Comparison of ENCODE assay signal across 19 cellular contexts in genomic region chr22:43113516-43114251, GRCh38. TPM values are rescaled to one million over a fixed set of nuclear protein-coding genes. Genes with fewer than 3 reads are reported as not detected.
A peak's percentile ranks its signal among the peaks of the same experiment; 100 is the strongest.
DNase-seq lines count a peak whose midpoint lies in the region; ATAC-seq, FAIRE-seq and TF ChIP-seq lines count a peak whose summit lies in the region.
"Had no signal": no experiment of that assay in that cellular context is flagged by ENCODE, and none has a peak within 500 bp of the region (broad histone marks: within the 10 kb centered on the region; RNA-seq: fewer than 3 reads in every experiment).

No MANE protein-coding gene starts in this region.

- H3K27ac ChIP-seq in HepG2 (ENCODE audit: extremely low read length, insufficient read depth, low read length) = no peak overlapping the region
- H3K27ac ChIP-seq in right lobe of liver = no peak overlapping the region
- H3K27ac ChIP-seq: ascending aorta had no signal

- H3K36me3 ChIP-seq in HepG2 (replicated peaks in 1 of 2; ENCODE audit: control insufficient read depth in 1 of 2, insufficient read depth in 2 of 2, low read length in 2 of 2) (no peaks in the 10 kb centered on the region), right lobe of liver (no peaks in the 10 kb centered on the region)
- H3K36me3 ChIP-seq: ascending aorta had no signal

- no peak overlapping the region for H2AFZ ChIP-seq in HepG2 (ENCODE audit: low read length)

- H3K79me2 ChIP-seq in HepG2 (ENCODE audit: insufficient read depth, low read length) = no peaks in the 10 kb centered on the region

- H3K27me3 Mint-ChIP-seq in glutamatergic neuron (ENCODE audit: unreplicated experiment) = peaks cover 15% of the 10 kb centered on the region

- CTCF ChIA-PET in HepG2 (lab: Yijun Ruan, JAX; ENCODE audit: low intra/inter-chr PET ratio, low total read pairs) = no interaction called here

- TF ChIP-seq EP300 in HepG2 (IDR thresholded peaks at IDR 0.05; ENCODE audit: low read depth in 2 of 2, low read length in 2 of 2) = no peak
- TF ChIP-seq EP300 in HepG2 (CRISPR knock-in tag; IDR thresholded peaks at IDR 0.05; ENCODE audit: borderline replicate concordance) = no peak

- peak overlapping the region; percentile 44 for H3K4me2 ChIP-seq in HepG2 (ENCODE audit: low read depth, low read length)

- H3K27me3 ChIP-seq in HepG2 (ENCODE audit: control insufficient read depth in 1 of 2, insufficient read depth in 2 of 2, low read length in 2 of 2) (peaks cover 5 to 35% of the 10 kb centered on the region in 2 experiments; a peak in 4 of 5 replicates), right lobe of liver (no peaks in the 10 kb centered on the region)

- peak overlapping the region; percentile 94 for H3K27ac Mint-ChIP-seq in glutamatergic neuron (ENCODE audit: unreplicated experiment)
- H3K27ac Mint-ChIP-seq: endodermal cell had no signal

- no peak for TF ChIP-seq CTCF in HepG2 (CRISPR knock-in tag; IDR thresholded peaks at IDR 0.05)
- TF ChIP-seq CTCF in right lobe of liver (IDR thresholded peaks at IDR 0.05) = no peak
- no peak for TF ChIP-seq CTCF in NB4 (IDR thresholded peaks at IDR 0.05; ENCODE audit: low read depth, low read length)
- no peak for TF ChIP-seq CTCF in glutamatergic neuron (IDR thresholded peaks at IDR 0.05; ENCODE audit: partially characterized antibody, unreplicated experiment)

- H4K20me1 ChIP-seq in HepG2 (ENCODE audit: insufficient read depth, low read length) = no peaks in the 10 kb centered on the region

- TF ChIP-seq POLR2A in HepG2 (IDR thresholded peaks at IDR 0.05; ENCODE audit: insufficient read depth in 1 of 2, low read depth in 2 of 2, low read length in 2 of 2) = no peak
- no peak for TF ChIP-seq POLR2A in right lobe of liver (IDR thresholded peaks at IDR 0.05)
- TF ChIP-seq POLR2A in NB4 (IDR thresholded peaks at IDR 0.05; ENCODE audit: extremely low read depth, insufficient read length) = no peak

- no peak for FAIRE-seq in HepG2 (lab: Jason Lieb, UNC)

- TF ChIP-seq RAD21 in HepG2 (CRISPR knock-in tag; IDR thresholded peaks at IDR 0.05) = no peak

- BruUV-seq in HepG2 (replicated peaks; lab: Mats Ljungman, UMichigan) = no TSS peak

- peaks cover 61% of the 10 kb centered on the region for H3K4me1 ChIP-seq in HepG2 (ENCODE audit: insufficient read depth, low read length)
- peaks cover 0 to 26% (median 0%) of the 10 kb centered on the region in 4 donors for H3K4me1 ChIP-seq in right lobe of liver

- peak overlapping the region; percentile 82 for H3K4me3 Mint-ChIP-seq in glutamatergic neuron (ENCODE audit: unreplicated experiment)
- H3K4me3 Mint-ChIP-seq: endodermal cell had no signal

- peaks cover 16% of the 10 kb centered on the region for H3K4me1 Mint-ChIP-seq in glutamatergic neuron (ENCODE audit: low read depth, unreplicated experiment)

- H3K9ac ChIP-seq in HepG2 (ENCODE audit: insufficient read depth, low read depth, low read length) = no peak overlapping the region

- POLR2A ChIA-PET in HepG2 (lab: Yijun Ruan, JAX) = no interaction called here

- no peaks in the 10 kb centered on the region for H3K9me3 ChIP-seq in HepG2 (ENCODE audit: low read length)
- no peaks in the 10 kb centered on the region for H3K9me3 ChIP-seq in right lobe of liver
- H3K9me3 ChIP-seq: ascending aorta had no signal

- ATAC-seq in HepG2 (no peak), right lobe of liver (no peak), HG02571 (IDR thresholded peaks at IDR 0.05; ENCODE audit: unreplicated experiment) (no peak), HG02840 (IDR thresholded peaks at IDR 0.05; ENCODE audit: low FRiP score, unreplicated experiment) (no peak)

- H3K4me3 ChIP-seq in HepG2 (replicated peaks in 1 of 3; ENCODE audit: insufficient read depth in 1 of 3, low read depth in 2 of 3, low read length in 3 of 3) = no peak overlapping the region
- no peak overlapping the region for H3K4me3 ChIP-seq in right lobe of liver
- peak overlapping the region; percentile 32 for H3K4me3 ChIP-seq in NB4 (ENCODE audit: low read depth, low read length)
- H3K4me3 ChIP-seq: ascending aorta had no signal

- H3K36me3 Mint-ChIP-seq in glutamatergic neuron (ENCODE audit: unreplicated experiment) = no peaks in the 10 kb centered on the region

- H3K9me3 Mint-ChIP-seq in glutamatergic neuron (ENCODE audit: unreplicated experiment) = peaks cover 12% of the 10 kb centered on the region
- H3K9me3 Mint-ChIP-seq: endodermal cell had no signal

- intact Hi-C loops in HepG2 (cut with micrococcal nuclease; ENCODE audit: unreplicated experiment) = no loop called here
- intact Hi-C loops in right lobe of liver (cut with DNase I) = no loop called here

- in situ Hi-C loops in HepG2 (cut with HindIII; ENCODE audit: extremely low pct_ligation_motif_present, low pct_unique_long_range_greater_than_20kb) = no loop called here

- peak; percentile 24 for DNase-seq in HepG2 (ENCODE audit: low spot score)
- DNase-seq in right lobe of liver = no peak
- peak; percentile 75 for DNase-seq in NB4 (ENCODE audit: low read depth)
- peak; percentile 49 for DNase-seq in glutamatergic neuron
- peak; percentile 70 for DNase-seq in ureter (ENCODE audit: low spot score)
- DNase-seq in DMS 273 treated with DMSO at 0.1 percent for 48 hours (lab: John Stamatoyannopoulos, UW) = no peak
- DNase-seq: activated CD4-positive, alpha-beta T cell treated with anti-CD3 and anti-CD28 coated beads for 4 hours; activated naive CD4-positive, alpha-beta T cell; endodermal cell; hypothalamus; kidney glomerular epithelial cell; NCI-H446 treated with DMSO at 0.1 percent for 48 hours; nucleus accumbens; stimulated activated CD4-positive, alpha-beta T cell treated with anti-CD3 and anti-CD28 coated beads, Interleukin-2, amount 100 ng/mL, for 24 hours had no signal

- WGBS in HepG2 (ENCODE audit: low lambda C conversion rate) = 40% methylated on average over 10 of the region's 13 CpGs
- 59% methylated on average over 10 of the region's 13 CpGs for WGBS in right lobe of liver (ENCODE audit: insufficient coverage, low coverage, low lambda C conversion rate, missing lambda C conversion rate)

RNA-seq across cellular contexts. Expression of gene BIK, which starts 3.1 kb away (rescaled TPM):
- total RNA-seq in HepG2 (2016; rRNA removed; fragmentation: Illumina TruSeq; extraction: Trizol) (0.66 and 0.80 TPM in 2 replicates), right lobe of liver (under 1 TPM in 5 of 6 experiments, not detected in 1; 0.22 to 0.42 (median 0.31) TPM), glutamatergic neuron (ENCODE audit: unreplicated experiment) (17.3 TPM), ureter (2.5 TPM)
- total RNA-seq in HepG2 (2016; cell fraction: cytosol; rRNA removed; fragmentation: Illumina TruSeq; extraction: Trizol; ENCODE audit: low read depth) = 0.30 and 0.71 TPM in 2 replicates
- total RNA-seq in HepG2 (2016; cell fraction: insoluble cytoplasmic fraction; rRNA removed; fragmentation: Illumina TruSeq; extraction: Trizol) = 0.88 and 1.2 TPM in 2 replicates
- 0.31 and 0.72 TPM in 2 replicates for total RNA-seq in HepG2 (2016; cell fraction: membrane; rRNA removed; fragmentation: Illumina TruSeq; extraction: Trizol)
- 0.71 TPM in 1 of 2 replicates, not detected in the other for total RNA-seq in HepG2 (2016; cell fraction: nucleus; rRNA removed; fragmentation: Illumina TruSeq; extraction: Trizol)
- polyA plus RNA-seq in HepG2 (2011; rRNA removed) = 0.27 and 0.54 TPM in 2 replicates
- polyA plus RNA-seq in HepG2 (2011; cell fraction: cytosol; rRNA removed) = 0.69 and 0.76 TPM in 2 replicates
- 0.90 and 1.2 TPM in 2 replicates for polyA plus RNA-seq in HepG2 (2011; cell fraction: nucleus; rRNA removed)
- 0.17 and 0.71 TPM in 2 replicates for polyA plus RNA-seq in HepG2 (2012)
- polyA plus RNA-seq in HepG2 (2016; cell fraction: cytosol; fragmentation: Illumina TruSeq; extraction: Trizol; ENCODE audit: low read depth) = 0.15 and 0.28 TPM in 2 replicates
- 0.54 and 0.69 TPM in 2 replicates for polyA plus RNA-seq in HepG2 (2016; cell fraction: insoluble cytoplasmic fraction; fragmentation: Illumina TruSeq; extraction: Trizol; ENCODE audit: low read depth)
- polyA plus RNA-seq in HepG2 (2016; cell fraction: membrane; fragmentation: Illumina TruSeq; extraction: Trizol; ENCODE audit: low read depth) = 0.19 TPM in 1 of 2 replicates, not detected in the other
- 0.53 and 1.3 TPM in 2 replicates for polyA plus RNA-seq in HepG2 (2016; cell fraction: nucleus; fragmentation: Illumina TruSeq; extraction: Trizol; ENCODE audit: insufficient read depth, low read depth)
- polyA minus RNA-seq in HepG2 (2011; rRNA and poly(A)+ RNA removed; ENCODE audit: low replicate concordance) = 0.58 and 0.82 TPM in 2 replicates
- polyA minus RNA-seq in HepG2 (2011; cell fraction: cytosol; rRNA and poly(A)+ RNA removed) = not detected in 2 replicates
- polyA minus RNA-seq in HepG2 (2011; cell fraction: nucleus; rRNA and poly(A)+ RNA removed) = 0.62 TPM in 1 of 2 replicates, not detected in the other
- total RNA-seq: ascending aorta, chondrocyte had no signal
- polyA plus RNA-seq: AG04450 had no signal

RNA-seq across cellular contexts. Expression of gene TTLL1, which starts 24.5 kb away (rescaled TPM):
- 1.6 and 2.0 TPM in 2 replicates for total RNA-seq in HepG2 (2016; rRNA removed; fragmentation: Illumina TruSeq; extraction: Trizol)
- total RNA-seq in HepG2 (2016; cell fraction: cytosol; rRNA removed; fragmentation: Illumina TruSeq; extraction: Trizol; ENCODE audit: low read depth) = 0.79 and 1.5 TPM in 2 replicates
- total RNA-seq in HepG2 (2016; cell fraction: insoluble cytoplasmic fraction; rRNA removed; fragmentation: Illumina TruSeq; extraction: Trizol) = 1.5 and 1.6 TPM in 2 replicates
- total RNA-seq in HepG2 (2016; cell fraction: membrane; rRNA removed; fragmentation: Illumina TruSeq; extraction: Trizol) = 1.4 and 1.7 TPM in 2 replicates
- 0.78 and 0.81 TPM in 2 replicates for total RNA-seq in HepG2 (2016; cell fraction: nucleus; rRNA removed; fragmentation: Illumina TruSeq; extraction: Trizol)
- 5.3 and 6.6 TPM in 2 replicates for polyA plus RNA-seq in HepG2 (2011; rRNA removed)
- 5.4 and 5.9 TPM in 2 replicates for polyA plus RNA-seq in HepG2 (2011; cell fraction: cytosol; rRNA removed)
- polyA plus RNA-seq in HepG2 (2011; cell fraction: nucleus; rRNA removed) = 2.1 and 3.6 TPM in 2 replicates
- 2.3 and 3.4 TPM in 2 replicates for polyA plus RNA-seq in HepG2 (2012)
- polyA plus RNA-seq in HepG2 (2016; cell fraction: cytosol; fragmentation: Illumina TruSeq; extraction: Trizol; ENCODE audit: low read depth) = 0.96 and 1.6 TPM in 2 replicates
- 1.8 TPM in 2 replicates for polyA plus RNA-seq in HepG2 (2016; cell fraction: insoluble cytoplasmic fraction; fragmentation: Illumina TruSeq; extraction: Trizol; ENCODE audit: low read depth)
- polyA plus RNA-seq in HepG2 (2016; cell fraction: membrane; fragmentation: Illumina TruSeq; extraction: Trizol; ENCODE audit: low read depth) = 1.4 and 2.3 TPM in 2 replicates
- polyA plus RNA-seq in HepG2 (2016; cell fraction: nucleus; fragmentation: Illumina TruSeq; extraction: Trizol; ENCODE audit: insufficient read depth, low read depth) = 1.5 and 1.7 TPM in 2 replicates
- polyA minus RNA-seq in HepG2 (2011; rRNA and poly(A)+ RNA removed; ENCODE audit: low replicate concordance) = 0.98 and 3.3 TPM in 2 replicates
- 1.8 and 2.1 TPM in 2 replicates for polyA minus RNA-seq in HepG2 (2011; cell fraction: cytosol; rRNA and poly(A)+ RNA removed)
- polyA minus RNA-seq in HepG2 (2011; cell fraction: nucleus; rRNA and poly(A)+ RNA removed) = 1.1 and 1.2 TPM in 2 replicates
- total RNA-seq in right lobe of liver = 1 to 10 TPM in 4 of 6 experiments, under 1 TPM in 2; 0.97 to 2.0 (median 1.3) TPM
- 22.0 TPM for total RNA-seq in glutamatergic neuron (ENCODE audit: unreplicated experiment)
- total RNA-seq in ureter = 12.9 TPM

RNA-seq across cellular contexts. Expression of gene MCAT, which starts 29.5 kb away (rescaled TPM):
- total RNA-seq in HepG2 (2016; rRNA removed; fragmentation: Illumina TruSeq; extraction: Trizol) (16.7 and 19.3 TPM in 2 replicates), right lobe of liver (10 to 100 TPM in 4 of 6 experiments, 1 to 10 TPM in 2; 8.8 to 22.3 (median 11.4) TPM), glutamatergic neuron (ENCODE audit: unreplicated experiment) (12.7 TPM), ureter (19.5 TPM)
- 3.6 and 4.4 TPM in 2 replicates for total RNA-seq in HepG2 (2016; cell fraction: cytosol; rRNA removed; fragmentation: Illumina TruSeq; extraction: Trizol; ENCODE audit: low read depth)
- 16.4 and 19.9 TPM in 2 replicates for total RNA-seq in HepG2 (2016; cell fraction: insoluble cytoplasmic fraction; rRNA removed; fragmentation: Illumina TruSeq; extraction: Trizol)
- 7.9 and 8.0 TPM in 2 replicates for total RNA-seq in HepG2 (2016; cell fraction: membrane; rRNA removed; fragmentation: Illumina TruSeq; extraction: Trizol)
- total RNA-seq in HepG2 (2016; cell fraction: nucleus; rRNA removed; fragmentation: Illumina TruSeq; extraction: Trizol) = 8.9 and 13.0 TPM in 2 replicates
- polyA plus RNA-seq in HepG2 (2011; rRNA removed) = 9.3 and 10.4 TPM in 2 replicates
- 10.7 and 14.6 TPM in 2 replicates for polyA plus RNA-seq in HepG2 (2011; cell fraction: cytosol; rRNA removed)
- 7.9 and 9.4 TPM in 2 replicates for polyA plus RNA-seq in HepG2 (2011; cell fraction: nucleus; rRNA removed)
- polyA plus RNA-seq in HepG2 (2012) = 7.5 and 8.7 TPM in 2 replicates
- 4.7 and 4.9 TPM in 2 replicates for polyA plus RNA-seq in HepG2 (2016; cell fraction: cytosol; fragmentation: Illumina TruSeq; extraction: Trizol; ENCODE audit: low read depth)
- 22.9 and 23.3 TPM in 2 replicates for polyA plus RNA-seq in HepG2 (2016; cell fraction: insoluble cytoplasmic fraction; fragmentation: Illumina TruSeq; extraction: Trizol; ENCODE audit: low read depth)
- polyA plus RNA-seq in HepG2 (2016; cell fraction: membrane; fragmentation: Illumina TruSeq; extraction: Trizol; ENCODE audit: low read depth) = 7.9 and 8.8 TPM in 2 replicates
- 12.4 and 12.5 TPM in 2 replicates for polyA plus RNA-seq in HepG2 (2016; cell fraction: nucleus; fragmentation: Illumina TruSeq; extraction: Trizol; ENCODE audit: insufficient read depth, low read depth)
- polyA minus RNA-seq in HepG2 (2011; rRNA and poly(A)+ RNA removed; ENCODE audit: low replicate concordance) = 19.9 and 20.2 TPM in 2 replicates
- polyA minus RNA-seq in HepG2 (2011; cell fraction: cytosol; rRNA and poly(A)+ RNA removed) = 5.2 and 6.1 TPM in 2 replicates
- 8.6 and 9.2 TPM in 2 replicates for polyA minus RNA-seq in HepG2 (2011; cell fraction: nucleus; rRNA and poly(A)+ RNA removed)

RNA-seq across cellular contexts. Expression of gene TSPO, which starts 37.7 kb away (rescaled TPM):
- total RNA-seq in HepG2 (2016; rRNA removed; fragmentation: Illumina TruSeq; extraction: Trizol) = 0.32 and 0.46 TPM in 2 replicates
- 0.44 TPM in 1 of 2 replicates, not detected in the other for total RNA-seq in HepG2 (2016; cell fraction: cytosol; rRNA removed; fragmentation: Illumina TruSeq; extraction: Trizol; ENCODE audit: low read depth)
- 0.54 and 0.67 TPM in 2 replicates for total RNA-seq in HepG2 (2016; cell fraction: insoluble cytoplasmic fraction; rRNA removed; fragmentation: Illumina TruSeq; extraction: Trizol)
- 0.37 and 0.52 TPM in 2 replicates for total RNA-seq in HepG2 (2016; cell fraction: membrane; rRNA removed; fragmentation: Illumina TruSeq; extraction: Trizol)
- total RNA-seq in HepG2 (2016; cell fraction: nucleus; rRNA removed; fragmentation: Illumina TruSeq; extraction: Trizol) = not detected in 2 replicates
- 1.4 and 2.2 TPM in 2 replicates for polyA plus RNA-seq in HepG2 (2011; rRNA removed)
- 1.2 and 2.8 TPM in 2 replicates for polyA plus RNA-seq in HepG2 (2011; cell fraction: cytosol; rRNA removed)
- 1.6 and 2.3 TPM in 2 replicates for polyA plus RNA-seq in HepG2 (2011; cell fraction: nucleus; rRNA removed)
- 0.40 and 1.0 TPM in 2 replicates for polyA plus RNA-seq in HepG2 (2012)
- polyA plus RNA-seq in HepG2 (2016; cell fraction: cytosol; fragmentation: Illumina TruSeq; extraction: Trizol; ENCODE audit: low read depth) = 0.12 and 0.24 TPM in 2 replicates
- polyA plus RNA-seq in HepG2 (2016; cell fraction: insoluble cytoplasmic fraction; fragmentation: Illumina TruSeq; extraction: Trizol; ENCODE audit: low read depth) = 0.40 TPM in 1 of 2 replicates, not detected in the other
- polyA plus RNA-seq in HepG2 (2016; cell fraction: membrane; fragmentation: Illumina TruSeq; extraction: Trizol; ENCODE audit: low read depth) = 0.30 TPM in 1 of 2 replicates, not detected in the other
- polyA plus RNA-seq in HepG2 (2016; cell fraction: nucleus; fragmentation: Illumina TruSeq; extraction: Trizol; ENCODE audit: insufficient read depth, low read depth) = 0.59 TPM in 1 of 2 replicates, not detected in the other
- polyA minus RNA-seq in HepG2 (2011; rRNA and poly(A)+ RNA removed; ENCODE audit: low replicate concordance) = 1.5 and 40.6 TPM in 2 replicates
- 1.5 and 3.2 TPM in 2 replicates for polyA minus RNA-seq in HepG2 (2011; cell fraction: cytosol; rRNA and poly(A)+ RNA removed)
- polyA minus RNA-seq in HepG2 (2011; cell fraction: nucleus; rRNA and poly(A)+ RNA removed) = not detected in 2 replicates
- 100 to 1,000 TPM in 2 of 6 experiments, 10 to 100 TPM in 4; 18.1 to 198 (median 31.9) TPM for total RNA-seq in right lobe of liver
- 4.0 TPM for total RNA-seq in glutamatergic neuron (ENCODE audit: unreplicated experiment)
- total RNA-seq in ureter = 130 TPM

Comparison
In these comparisons a context has a peak if more than half of its experiments do, and no peak if none do; other contexts are left out.
1. DNase-seq: peak in HepG2 (single experiment), NB4 (single experiment), glutamatergic neuron (single experiment) and ureter (single experiment); none in right lobe of liver (0 of 3) and DMS 273 treated with DMSO at 0.1 percent for 48 hours (single experiment).